Comparison of ENCODE assay signal across 23 cellular contexts in genomic region chr7:109745677-109746410, GRCh38.
"Had no signal": no experiment of that assay in that cellular context is flagged by ENCODE, and none has a peak within 500 bp of the region (broad histone marks: within the 10 kb centered on the region; RNA-seq: fewer than 3 reads in every experiment).

No MANE protein-coding gene starts in this region.

- H3K4me3 Mint-ChIP-seq: activated CD4-positive, alpha-beta memory T cell treated with anti-CD3 and anti-CD28 coated beads, Interleukin-2, amount 10 ng/mL, durations not matched to agents 7 days and 5 days; activated CD4-positive, alpha-beta T cell treated with anti-CD3 and anti-CD28 coated beads, Interleukin-2, amount 10 ng/mL, durations not matched to agents 7 days and 5 days; activated naive CD4-positive, alpha-beta T cell treated with anti-CD3 and anti-CD28 coated beads, Interleukin-2, amount 50 U/mL, for 24 hours; central memory CD8-positive, alpha-beta T cell; dendritic cell treated with granulocyte-macrophage colony-stimulating factor and Interleukin-4, amounts not matched to agents 40 ng/mL and 50 ng/mL, for 4 days; endodermal cell; natural killer cell treated with Interleukin-12 subunit alpha and Interleukin-12 subunit beta and Interleukin-15 and Interleukin-18, amount 100 ng/mL, for 72 hours; WTC11 had no signal

- H3K4me3 ChIP-seq: mucosa of descending colon, spleen, transverse colon had no signal

- H3K9me3 Mint-ChIP-seq: activated CD4-positive, alpha-beta T cell treated with anti-CD3 and anti-CD28 coated beads, Interleukin-2, amount 10 ng/mL, durations not matched to agents 7 days and 5 days; activated naive CD4-positive, alpha-beta T cell treated with anti-CD3 and anti-CD28 coated beads, Interleukin-2, amount 50 U/mL, for 24 hours; dendritic cell treated with granulocyte-macrophage colony-stimulating factor and Interleukin-4, amounts not matched to agents 40 ng/mL and 50 ng/mL, for 4 days; endodermal cell had no signal

- H3K36me3 Mint-ChIP-seq: activated naive CD4-positive, alpha-beta T cell treated with anti-CD3 and anti-CD28 coated beads, Interleukin-2, amount 50 U/mL, for 24 hours; WTC11 had no signal

- H3K36me3 ChIP-seq: spleen, transverse colon had no signal

- ATAC-seq: esophagus mucosa; left cardiac atrium; left ventricle myocardium superior; mucosa of descending colon; natural killer cell treated with Interleukin-12 subunit alpha and Interleukin-12 subunit beta and Interleukin-15 and Interleukin-18, amount 100 ng/mL, for 72 hours; right cardiac atrium; WTC11 had no signal

- H3K4me1 Mint-ChIP-seq: activated CD4-positive, alpha-beta memory T cell treated with anti-CD3 and anti-CD28 coated beads, Interleukin-2, amount 10 ng/mL, durations not matched to agents 7 days and 5 days; activated CD4-positive, alpha-beta T cell treated with anti-CD3 and anti-CD28 coated beads, Interleukin-2, amount 10 ng/mL, durations not matched to agents 7 days and 5 days; activated naive CD4-positive, alpha-beta T cell treated with anti-CD3 and anti-CD28 coated beads, Interleukin-2, amount 50 U/mL, for 24 hours; central memory CD8-positive, alpha-beta T cell; endodermal cell; WTC11 had no signal

- H3K4me1 ChIP-seq: spleen, transverse colon had no signal

- H3K27me3 Mint-ChIP-seq: activated CD4-positive, alpha-beta memory T cell treated with anti-CD3 and anti-CD28 coated beads, Interleukin-2, amount 10 ng/mL, durations not matched to agents 7 days and 5 days; activated CD4-positive, alpha-beta T cell treated with anti-CD3 and anti-CD28 coated beads, Interleukin-2, amount 10 ng/mL, durations not matched to agents 7 days and 5 days; activated naive CD4-positive, alpha-beta T cell treated with anti-CD3 and anti-CD28 coated beads, Interleukin-2, amount 50 U/mL, for 24 hours; central memory CD8-positive, alpha-beta T cell; dendritic cell treated with granulocyte-macrophage colony-stimulating factor and Interleukin-4, amounts not matched to agents 40 ng/mL and 50 ng/mL, for 4 days; natural killer cell treated with Interleukin-12 subunit alpha and Interleukin-12 subunit beta and Interleukin-15 and Interleukin-18, amount 100 ng/mL, for 72 hours had no signal

- H3K9me3 ChIP-seq: transverse colon had no signal

- H3K27ac ChIP-seq: spleen, transverse colon had no signal

- DNase-seq: activated CD4-positive, alpha-beta memory T cell treated with anti-CD3 and anti-CD28 coated beads, Interleukin-2, amount 10 ng/mL, durations not matched to agents 7 days and 5 days; activated CD4-positive, alpha-beta T cell treated with anti-CD3 and anti-CD28 coated beads for 1 hour; activated CD4-positive, alpha-beta T cell treated with anti-CD3 and anti-CD28 coated beads, Interleukin-2, amount 10 ng/mL, durations not matched to agents 7 days and 5 days; activated T-cell treated with anti-CD3 and anti-CD28 coated beads, Interleukin-2, amount 50 U/mL, for 48 hours; anterior cingulate cortex; endodermal cell; foreskin fibroblast; head of caudate nucleus; hippocampal formation; left cardiac atrium; left ventricle myocardium superior; mucosa of descending colon; right cardiac atrium; spleen; stimulated activated naive CD4-positive, alpha-beta T cell treated with Interleukin-2 at 50 U/mL for 16 hours; transverse colon had no signal

- H3K27me3 ChIP-seq: spleen, transverse colon had no signal

- H3K27ac Mint-ChIP-seq: activated CD4-positive, alpha-beta memory T cell treated with anti-CD3 and anti-CD28 coated beads, Interleukin-2, amount 10 ng/mL, durations not matched to agents 7 days and 5 days; activated CD4-positive, alpha-beta T cell treated with anti-CD3 and anti-CD28 coated beads, Interleukin-2, amount 10 ng/mL, durations not matched to agents 7 days and 5 days; activated naive CD4-positive, alpha-beta T cell treated with anti-CD3 and anti-CD28 coated beads, Interleukin-2, amount 50 U/mL, for 24 hours; activated T-helper 2 cell treated with anti-CD3 and anti-CD28 coated beads, Interferon-gamma antibody, Interleukin-2, Interleukin-4, amounts not matched to agents 10 μg/mL and 5 μg/mL and 100 μg/mL, durations not matched to agents 14 hours and 24 hours and 36 hours; dendritic cell treated with granulocyte-macrophage colony-stimulating factor and Interleukin-4, amounts not matched to agents 40 ng/mL and 50 ng/mL, for 4 days; natural killer cell treated with Interleukin-12 subunit alpha and Interleukin-12 subunit beta and Interleukin-15 and Interleukin-18, amount 100 ng/mL, for 72 hours; WTC11 had no signal
